ENCODE assay signal across 15 cellular contexts in the genomic region with DNA sequence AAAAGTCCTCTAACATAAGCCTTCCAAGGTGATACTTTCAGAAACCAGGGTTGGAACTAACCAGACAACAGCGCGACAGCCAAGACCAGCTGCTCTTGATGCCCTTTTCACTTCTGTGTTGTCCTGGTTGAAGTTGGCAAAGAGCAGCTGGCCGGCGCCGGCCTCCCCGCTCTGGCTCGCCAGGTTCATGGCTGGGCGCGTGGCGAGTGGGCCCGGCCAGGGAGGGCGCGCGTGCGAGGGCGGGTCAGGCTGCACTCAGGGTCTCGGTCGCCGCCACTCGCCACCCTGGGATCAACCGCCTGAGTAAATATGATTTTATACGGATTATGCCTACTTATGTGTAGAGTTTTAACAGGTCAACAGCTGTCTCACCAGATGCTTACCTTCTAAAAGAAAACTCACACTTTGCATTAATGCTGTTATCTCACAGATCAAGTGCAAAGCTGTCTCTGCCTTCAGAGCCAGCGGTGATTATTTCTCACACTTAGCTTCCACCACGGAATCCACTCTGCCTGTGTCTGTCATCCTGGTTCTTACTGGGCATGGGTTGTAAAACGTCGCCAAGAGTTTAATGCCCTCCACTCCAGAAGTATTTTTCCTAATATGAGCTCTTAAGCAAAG. TPM values are rescaled to one million over a fixed set of nuclear protein-coding genes. Genes with fewer than 3 reads are reported as not detected.
DNase-seq lines count a peak whose midpoint lies in the region; ATAC-seq and TF ChIP-seq lines count a peak whose summit lies in the region.
"Had no signal": no experiment of that assay in that cellular context is flagged by ENCODE, and none has a peak within 500 bp of the region (broad histone marks: within the 10 kb centered on the region; RNA-seq: fewer than 3 reads in every experiment).

No MANE protein-coding gene starts in this region.

- H3K9me3 ChIP-seq in BLaER1, result no peaks in the 10 kb centered on the region
- H3K9me3 ChIP-seq in WERI-Rb-1 (ENCODE audit: severe bottlenecking), result no peaks in the 10 kb centered on the region
- H3K9me3 ChIP-seq in right atrium auricular region, result no peaks in the 10 kb centered on the region
- no peaks in the 10 kb centered on the region for H3K9me3 ChIP-seq in gastrocnemius medialis
- H3K9me3 ChIP-seq: A549, prostate gland had no signal

- H3K27ac ChIP-seq in BLaER1 (peak overlapping the region; percentile 32; the same call in 1 of the 2 replicates), WERI-Rb-1 (peak overlapping the region; percentile 80), right atrium auricular region (peak overlapping the region; percentile 77 to 83), gastrocnemius medialis (peak overlapping the region; percentile 73 to 91 (median 82))
- H3K27ac ChIP-seq: A549 had no signal

- H3K4me2 ChIP-seq in BLaER1, result 0 out of 2 replicates have a peak overlapping the region, but pooled peaks have one; percentile 47
- H3K4me2 ChIP-seq: A549 had no signal

- in situ Hi-C loops in gastrocnemius medialis (cut with MboI; ENCODE audit: low sequenced_read_pairs in 4 of 4), result no loop called here

- intact Hi-C loops in gastrocnemius medialis (cut with DNase I; ENCODE audit: low total_unique reads), result loop anchor here (1.0 to 10.0 kb wide), 4 partner anchors 50 to 142 kb away; partner anchors contain the start of gene NT5C

- H4K20me1 ChIP-seq in BLaER1, result no peaks in the 10 kb centered on the region

- H3K4me1 Mint-ChIP-seq in stimulated activated naive B cell treated with anti-CD40 and anti-IgM and Interleukin-4, amounts not matched to agents 10 μg/mL and 1 μg/mL and 100 μg/mL, for 72 hours, result peaks cover 7 to 14% of the 10 kb centered on the region in 2 donors
- H3K4me1 Mint-ChIP-seq in activated CD8-positive, alpha-beta T cell treated with anti-CD3 and anti-CD28 coated beads, Interleukin-2, amount 10 ng/mL, durations not matched to agents 7 days and 5 days (ENCODE audit: low read depth), result peaks cover 25% of the 10 kb centered on the region
- H3K4me1 Mint-ChIP-seq: IgD-negative memory B cell had no signal

- peaks cover 43 to 62% of the 10 kb centered on the region in 2 donors for H3K36me3 Mint-ChIP-seq in stimulated activated naive B cell treated with anti-CD40 and anti-IgM and Interleukin-4, amounts not matched to agents 10 μg/mL and 1 μg/mL and 100 μg/mL, for 72 hours
- H3K36me3 Mint-ChIP-seq in activated CD8-positive, alpha-beta T cell treated with anti-CD3 and anti-CD28 coated beads, Interleukin-2, amount 10 ng/mL, durations not matched to agents 7 days and 5 days (ENCODE audit: low read depth), result peaks cover 42% of the 10 kb centered on the region

- TF ChIP-seq CTCF in WERI-Rb-1 (IDR thresholded peaks at IDR 0.05; ENCODE audit: low read depth, low read length) (no peak), right atrium auricular region (IDR thresholded peaks at IDR 0.05) (no peak), gastrocnemius medialis (IDR thresholded peaks at IDR 0.05 in 4 of 5, conservative IDR thresholded peaks at IDR 0.05 in 1 of 5) (no peak)

- peak overlapping the region; percentile 8; the same call in 1 of the 2 replicates for H3K9ac ChIP-seq in BLaER1

- H3K27me3 Mint-ChIP-seq in stimulated activated naive B cell treated with anti-CD40 and anti-IgM and Interleukin-4, amounts not matched to agents 10 μg/mL and 1 μg/mL and 100 μg/mL, for 72 hours, result no peaks in the 10 kb centered on the region
- no peaks in the 10 kb centered on the region for H3K27me3 Mint-ChIP-seq in activated CD8-positive, alpha-beta T cell treated with anti-CD3 and anti-CD28 coated beads, Interleukin-2, amount 10 ng/mL, durations not matched to agents 7 days and 5 days (ENCODE audit: low read depth)
- H3K27me3 Mint-ChIP-seq: IgD-negative memory B cell had no signal

- DNase-seq in WERI-Rb-1 (peak; percentile 79), right atrium auricular region (ENCODE audit: low spot score) (no peak), gastrocnemius medialis (peak; percentile 66 to 84), cerebellar nuclear complex (lab: John Stamatoyannopoulos, UW) (no peak)
- no peak for DNase-seq in stimulated activated naive B cell treated with anti-CD40 and anti-IgM and Interleukin-4, amounts not matched to agents 10 μg/mL and 1 μg/mL and 100 μg/mL, for 72 hours
- no peak for DNase-seq in activated CD8-positive, alpha-beta T cell treated with anti-CD3 and anti-CD28 coated beads, Interleukin-2, amount 10 ng/mL, durations not matched to agents 7 days and 5 days
- DNase-seq: activated effector memory CD4-positive, alpha-beta T cell treated with Interleukin-2 at 50 U/mL for 16 hours; NCI-H2029 treated with DMSO at 0.1 percent for 48 hours; NCI-H69; stimulated activated CD4-positive, alpha-beta T cell treated with anti-CD3 and anti-CD28 coated beads, Interleukin-1b, Interleukin-23, amount 100 ng/mL, for 48 hours had no signal

- H3K36me3 ChIP-seq in BLaER1 (peaks cover 84% of the 10 kb centered on the region), WERI-Rb-1 (peaks cover 65% of the 10 kb centered on the region), right atrium auricular region (peaks cover 48% of the 10 kb centered on the region), gastrocnemius medialis (peaks cover 0 to 47% of the 10 kb centered on the region in 2 donors)

- H3K4me1 ChIP-seq in BLaER1 (peaks cover 16% of the 10 kb centered on the region), right atrium auricular region (peaks cover 0 to 24% of the 10 kb centered on the region in 2 donors), gastrocnemius medialis (peaks cover 17 to 18% of the 10 kb centered on the region in 2 donors)
- H3K4me1 ChIP-seq: A549, prostate gland had no signal

- CTCF ChIA-PET in activated CD8-positive, alpha-beta T cell treated with anti-CD3 and anti-CD28 coated beads, Interleukin-2, amount 10 ng/mL, durations not matched to agents 7 days and 5 days (lab: Charles Lee), result interaction anchor here (0.5 to 3.7 kb wide), 18 partner anchors 9 to 352 kb away, joined by 3 to 25 read pairs (median 7); partner anchors contain the start of genes MIF4GD and NT5C

- no peak overlapping the region for H3K4me3 Mint-ChIP-seq in stimulated activated naive B cell treated with anti-CD40 and anti-IgM and Interleukin-4, amounts not matched to agents 10 μg/mL and 1 μg/mL and 100 μg/mL, for 72 hours
- no peak overlapping the region for H3K4me3 Mint-ChIP-seq in activated CD8-positive, alpha-beta T cell treated with anti-CD3 and anti-CD28 coated beads, Interleukin-2, amount 10 ng/mL, durations not matched to agents 7 days and 5 days
- H3K4me3 Mint-ChIP-seq: IgD-negative memory B cell had no signal

- H3K27me3 ChIP-seq in BLaER1, result no peaks in the 10 kb centered on the region
- H3K27me3 ChIP-seq in WERI-Rb-1 (ENCODE audit: insufficient read depth, low read depth, severe bottlenecking), result no peaks in the 10 kb centered on the region
- no peaks in the 10 kb centered on the region for H3K27me3 ChIP-seq in right atrium auricular region
- no peaks in the 10 kb centered on the region for H3K27me3 ChIP-seq in gastrocnemius medialis

- H3K27ac Mint-ChIP-seq in stimulated activated naive B cell treated with anti-CD40 and anti-IgM and Interleukin-4, amounts not matched to agents 10 μg/mL and 1 μg/mL and 100 μg/mL, for 72 hours, result no peak overlapping the region
- H3K27ac Mint-ChIP-seq in activated CD8-positive, alpha-beta T cell treated with anti-CD3 and anti-CD28 coated beads, Interleukin-2, amount 10 ng/mL, durations not matched to agents 7 days and 5 days, result no peak overlapping the region

- POLR2A ChIA-PET in activated CD8-positive, alpha-beta T cell treated with anti-CD3 and anti-CD28 coated beads, Interleukin-2, amount 10 ng/mL, durations not matched to agents 7 days and 5 days (lab: Charles Lee), result interaction anchor here (1.0 to 1.2 kb wide), 2 partner anchors 94 to 141 kb away, joined by 3 to 5 read pairs; no protein-coding TSS in a partner anchor

- H3K9me3 Mint-ChIP-seq in stimulated activated naive B cell treated with anti-CD40 and anti-IgM and Interleukin-4, amounts not matched to agents 10 μg/mL and 1 μg/mL and 100 μg/mL, for 72 hours, result no peaks in the 10 kb centered on the region
- no peaks in the 10 kb centered on the region for H3K9me3 Mint-ChIP-seq in activated CD8-positive, alpha-beta T cell treated with anti-CD3 and anti-CD28 coated beads, Interleukin-2, amount 10 ng/mL, durations not matched to agents 7 days and 5 days (ENCODE audit: insufficient read depth)
- H3K9me3 Mint-ChIP-seq: IgD-negative memory B cell had no signal

- ATAC-seq in gastrocnemius medialis (peak; percentile 91 to 93), GM21367 (IDR thresholded peaks at IDR 0.05; ENCODE audit: unreplicated experiment) (no peak)
- ATAC-seq in stimulated activated naive B cell treated with anti-CD40 and anti-IgM and Interleukin-4, amounts not matched to agents 10 μg/mL and 1 μg/mL and 100 μg/mL, for 72 hours (replicated peaks), result no peak
- no peak for ATAC-seq in activated CD8-positive, alpha-beta T cell treated with anti-CD3 and anti-CD28 coated beads, Interleukin-2, amount 10 ng/mL, durations not matched to agents 7 days and 5 days

- H3K4me3 ChIP-seq in BLaER1 (no peak overlapping the region), WERI-Rb-1 (ENCODE audit: low read depth, low read length) (peak overlapping the region; percentile 12), right atrium auricular region (no peak overlapping the region), gastrocnemius medialis (peak overlapping the region in 2 of 4 donors; percentile 0 to 30)
- H3K4me3 ChIP-seq: A549, prostate gland had no signal

- TF ChIP-seq POLR2A in gastrocnemius medialis (IDR thresholded peaks at IDR 0.05), result no peak

RNA-seq across cellular contexts. Expression of gene KCTD2, which starts 13.5 kb away (rescaled TPM):
- total RNA-seq in right atrium auricular region (10 to 100 TPM; 17.9 to 28.4 TPM), gastrocnemius medialis (10 to 100 TPM; 29.4 to 51.1 (median 41.8) TPM)
- total RNA-seq in activated CD8-positive, alpha-beta T cell treated with anti-CD3 and anti-CD28 coated beads, Interleukin-2, amount 10 ng/mL, durations not matched to agents 7 days and 5 days, result 10 to 100 TPM; 15.6 to 19.4 TPM

RNA-seq across cellular contexts. Expression of gene ATP5PD, which starts 13.8 kb away (rescaled TPM):
- total RNA-seq in right atrium auricular region (100 to 1,000 TPM; 675 to 871 TPM), gastrocnemius medialis (100 to 1,000 TPM; 377 to 495 (median 491) TPM)
- 100 to 1,000 TPM; 232 to 238 TPM for total RNA-seq in activated CD8-positive, alpha-beta T cell treated with anti-CD3 and anti-CD28 coated beads, Interleukin-2, amount 10 ng/mL, durations not matched to agents 7 days and 5 days

RNA-seq across cellular contexts. Expression of gene SLC16A5, which starts 27.2 kb away (rescaled TPM):
- total RNA-seq in right atrium auricular region, result 10 to 100 TPM; 16.5 to 34.1 TPM
- 1 to 10 TPM; 1.5 to 7.9 (median 6.9) TPM for total RNA-seq in gastrocnemius medialis
- 1 to 10 TPM; 4.6 to 5.4 TPM for total RNA-seq in activated CD8-positive, alpha-beta T cell treated with anti-CD3 and anti-CD28 coated beads, Interleukin-2, amount 10 ng/mL, durations not matched to agents 7 days and 5 days

RNA-seq across cellular contexts. Expression of gene MRPL58, which starts 48.1 kb away (rescaled TPM):
- 100 to 1,000 TPM in 1 of 2 donors, 10 to 100 TPM in 1; 44.8 to 104 TPM for total RNA-seq in right atrium auricular region
- total RNA-seq in gastrocnemius medialis, result 100 to 1,000 TPM in 3 of 4 donors, 10 to 100 TPM in 1; 97.9 to 141 (median 107) TPM
- total RNA-seq in activated CD8-positive, alpha-beta T cell treated with anti-CD3 and anti-CD28 coated beads, Interleukin-2, amount 10 ng/mL, durations not matched to agents 7 days and 5 days, result 10 to 100 TPM; 45.1 to 45.8 TPM

RNA-seq across cellular contexts. Expression of gene ARMC7, which starts 49.2 kb away (rescaled TPM):
- total RNA-seq in right atrium auricular region (1 to 10 TPM; 4.9 to 9.5 TPM), gastrocnemius medialis (1 to 10 TPM; 2.0 to 4.4 (median 3.0) TPM)
- 10 to 100 TPM; 16.1 to 17.0 TPM for total RNA-seq in activated CD8-positive, alpha-beta T cell treated with anti-CD3 and anti-CD28 coated beads, Interleukin-2, amount 10 ng/mL, durations not matched to agents 7 days and 5 days

Comparison
In these comparisons a context has a peak if more than half of its experiments do, and no peak if none do; other contexts are left out.
1. H3K27ac ChIP-seq: peak in every context shown above with its lines; median percentile 82 in gastrocnemius medialis; 80 in WERI-Rb-1; 80 in right atrium auricular region; 32 in BLaER1.
2. DNase-seq: peak in WERI-Rb-1 (single experiment) and gastrocnemius medialis (2 of 2); none in right atrium auricular region (single experiment), cerebellar nuclear complex (0 of 2), stimulated activated naive B cell treated with anti-CD40 and anti-IgM and Interleukin-4, amounts not matched to agents 10 μg/mL and 1 μg/mL and 100 μg/mL, for 72 hours (single experiment) and activated CD8-positive, alpha-beta T cell treated with anti-CD3 and anti-CD28 coated beads, Interleukin-2, amount 10 ng/mL, durations not matched to agents 7 days and 5 days (single experiment).
3. ATAC-seq: peak in gastrocnemius medialis (2 of 2); none in GM21367 (single experiment), stimulated activated naive B cell treated with anti-CD40 and anti-IgM and Interleukin-4, amounts not matched to agents 10 μg/mL and 1 μg/mL and 100 μg/mL, for 72 hours (0 of 2) and activated CD8-positive, alpha-beta T cell treated with anti-CD3 and anti-CD28 coated beads, Interleukin-2, amount 10 ng/mL, durations not matched to agents 7 days and 5 days (single experiment).